ENCODE assay signal across 8 cellular contexts in genomic region chr4:99949999-99950912, GRCh38. TPM values are rescaled to one million over a fixed set of nuclear protein-coding genes. Genes with fewer than 3 reads are reported as not detected.
DNase-seq lines count a peak whose midpoint lies in the region; ATAC-seq, FAIRE-seq and TF ChIP-seq lines count a peak whose summit lies in the region.

Gene H2AZ1 (minus strand): TSS chr4:99950275. CDS start chr4:99950170, 105 bp downstream.

- H3K4me3 Mint-ChIP-seq in CD4-positive, CD25-positive, alpha-beta regulatory T cell, result no peak within 1 kb of the TSS

- H3K79me2 ChIP-seq in HepG2 (ENCODE audit: insufficient read depth, low read length), result peaks cover 26% of the 10 kb centered on the region

- WGBS in HepG2 (ENCODE audit: low lambda C conversion rate), result 1% methylated on average over 45 of the region's 76 CpGs

- peak within 1 kb of the TSS; percentile 97 for H3K4me3 ChIP-seq in CD4-positive, CD25-positive, alpha-beta regulatory T cell (ENCODE audit: low read depth, low read length)
- peak within 1 kb of the TSS; percentile 64 to 97 (median 89) for H3K4me3 ChIP-seq in dorsolateral prefrontal cortex
- peak within 1 kb of the TSS; percentile 88 to 96 (median 92) for H3K4me3 ChIP-seq in HepG2 (replicated peaks in 1 of 3; ENCODE audit: insufficient read depth in 1 of 3, low read depth in 2 of 3, low read length in 3 of 3)

- peak; percentile 86 for FAIRE-seq in HepG2 (lab: Jason Lieb, UNC)

- H3K4me1 Mint-ChIP-seq in CD4-positive, CD25-positive, alpha-beta regulatory T cell, result peaks cover 6 to 24% (median 18%) of the 10 kb centered on the region in 4 donors

- H3K4me2 ChIP-seq in HepG2 (ENCODE audit: low read depth, low read length), result peak within 1 kb of the TSS; percentile 87

- H3K36me3 ChIP-seq in CD4-positive, CD25-positive, alpha-beta regulatory T cell (ENCODE audit: control insufficient read depth, insufficient read depth, low read length), result no peaks in the 10 kb centered on the region
- no peaks in the 10 kb centered on the region for H3K36me3 ChIP-seq in HepG2 (replicated peaks in 1 of 2; ENCODE audit: control insufficient read depth in 1 of 2, insufficient read depth in 2 of 2, low read length in 2 of 2)

- CTCF ChIA-PET in HepG2 (lab: Yijun Ruan, JAX; ENCODE audit: low intra/inter-chr PET ratio, low total read pairs), result interaction anchor here (1.0 kb wide), 1 partner anchor 389 kb away, joined by 3 read pairs; no protein-coding TSS in a partner anchor

- peak within 1 kb of the TSS; percentile 93 for H3K27ac ChIP-seq in CD4-positive, CD25-positive, alpha-beta regulatory T cell (ENCODE audit: insufficient read depth, low read length, poor library complexity, severe bottlenecking)
- H3K27ac ChIP-seq in dorsolateral prefrontal cortex, result peak within 1 kb of the TSS; percentile 74 to 98 (median 94)
- H3K27ac ChIP-seq in HepG2 (ENCODE audit: extremely low read length, insufficient read depth, low read length), result peak within 1 kb of the TSS; percentile 98

- H3K36me3 Mint-ChIP-seq in CD4-positive, CD25-positive, alpha-beta regulatory T cell, result peaks cover 5% of the 10 kb centered on the region

- no peaks in the 10 kb centered on the region for H3K9me3 ChIP-seq in CD4-positive, CD25-positive, alpha-beta regulatory T cell (ENCODE audit: control insufficient read depth in 2 of 2, low read length in 2 of 2)
- H3K9me3 ChIP-seq in HepG2 (ENCODE audit: low read length), result no peaks in the 10 kb centered on the region

- TF ChIP-seq EP300 in HepG2 (IDR thresholded peaks at IDR 0.05; ENCODE audit: low read depth in 2 of 2, low read length in 2 of 2) (peak in 1 of 2 experiments; percentile 72; a peak in 2 of 4 replicates), HepG2 (CRISPR knock-in tag; IDR thresholded peaks at IDR 0.05; ENCODE audit: borderline replicate concordance) (no peak)

- TF ChIP-seq CTCF in dorsolateral prefrontal cortex (IDR thresholded peaks at IDR 0.05 in 54 of 56, conservative IDR thresholded peaks at IDR 0.05 in 2 of 56; ENCODE audit: low read depth in 1 of 56, partially characterized antibody in 56 of 56) (peak in 22 of 56 donors; percentile 6 to 44 (median 16)), HepG2 (CRISPR knock-in tag; IDR thresholded peaks at IDR 0.05) (0 out of 2 replicates have a peak, but pooled peaks have one; percentile 5)

- POLR2A ChIA-PET in HepG2 (lab: Yijun Ruan, JAX), result interaction anchor here (0.8 to 2.1 kb wide), 6 partner anchors 9 to 1689 kb away, joined by 3 to 15 read pairs (median 5); partner anchors contain the start of genes LAMTOR3, RAP1GDS1 and TRMT10A

- TF ChIP-seq RAD21 in HepG2 (CRISPR knock-in tag; IDR thresholded peaks at IDR 0.05), result peak; percentile 36; the same call in 1 of the 2 replicates

- in situ Hi-C loops in HepG2 (cut with HindIII; ENCODE audit: extremely low pct_ligation_motif_present, low pct_unique_long_range_greater_than_20kb), result loop anchor here (5.0 kb wide), 3 partner anchors 58 to 388 kb away; partner anchors contain the start of genes LAMTOR3 and TRMT10A

- 0 out of 2 replicates have a peak, but pooled peaks cover 7% of the 10 kb centered on the region for H4K20me1 ChIP-seq in HepG2 (ENCODE audit: insufficient read depth, low read length)

- peak; percentile 99 to 100 for TF ChIP-seq POLR2A in HepG2 (IDR thresholded peaks at IDR 0.05; ENCODE audit: insufficient read depth in 1 of 2, low read depth in 2 of 2, low read length in 2 of 2)

- peaks cover 35% of the 10 kb centered on the region for H3K4me1 ChIP-seq in CD4-positive, CD25-positive, alpha-beta regulatory T cell (ENCODE audit: control insufficient read depth, insufficient read depth, low read length, poor library complexity, severe bottlenecking)
- H3K4me1 ChIP-seq in HepG2 (ENCODE audit: insufficient read depth, low read length), result peaks cover 28% of the 10 kb centered on the region

- no peaks in the 10 kb centered on the region for H3K9me3 Mint-ChIP-seq in CD4-positive, CD25-positive, alpha-beta regulatory T cell

- peak within 1 kb of the TSS; percentile 91 for H2AFZ ChIP-seq in HepG2 (ENCODE audit: low read length)

- H3K9ac ChIP-seq in HepG2 (ENCODE audit: insufficient read depth, low read depth, low read length), result peak within 1 kb of the TSS; percentile 95

- intact Hi-C loops in dorsolateral prefrontal cortex (cut with DNase I), result loop anchor here (2.0 to 10.0 kb wide), 3 partner anchors 55 to 1395 kb away; partner anchors contain the start of genes LAMTOR3 (in 1 of the 2) and PPP3CA (in 1 of the 2)
- intact Hi-C loops in HepG2 (cut with micrococcal nuclease; ENCODE audit: unreplicated experiment), result loop anchor here (1.0 kb wide), 2 partner anchors 56 to 389 kb away; partner anchors contain the start of gene LAMTOR3

- BruUV-seq in HepG2 (replicated peaks; lab: Mats Ljungman, UMichigan), result TSS peak; percentile 75

- no peak within 1 kb of the TSS for H3K27ac Mint-ChIP-seq in CD4-positive, CD25-positive, alpha-beta regulatory T cell

- peak; percentile 74 to 78 for ATAC-seq in CD4-positive, CD25-positive, alpha-beta regulatory T cell (ENCODE audit: low read depth in 2 of 2)
- ATAC-seq in GM19438 (IDR thresholded peaks at IDR 0.05; ENCODE audit: low read depth, unreplicated experiment) (peak; percentile 54), HG03571 (IDR thresholded peaks at IDR 0.05; ENCODE audit: unreplicated experiment) (peak; percentile 58), HepG2 (peak; percentile 76)

- DNase-seq in CD4-positive, CD25-positive, alpha-beta regulatory T cell, result peak; percentile 94 to 99 (median 98)
- DNase-seq in NCI-H774 (lab: John Stamatoyannopoulos, UW), result peak; percentile 87
- peak; percentile 99 for DNase-seq in activated CD4-positive, alpha-beta T cell treated with anti-CD3 and anti-CD28 coated beads, Interleukin-2, amount 50 U/mL, for 4 hours
- DNase-seq in dorsolateral prefrontal cortex, result peak; percentile 96 to 99 (median 99)
- peak; percentile 97 for DNase-seq in HepG2 (ENCODE audit: low spot score)
- DNase-seq in stimulated activated CD4-positive, alpha-beta T cell treated with anti-CD3 and anti-CD28 coated beads, Interleukin-4, amount 100 ng/mL, for 1 hour, result peak; percentile 97

- peaks cover 5% of the 10 kb centered on the region for H3K27me3 Mint-ChIP-seq in CD4-positive, CD25-positive, alpha-beta regulatory T cell

- H3K27me3 ChIP-seq in CD4-positive, CD25-positive, alpha-beta regulatory T cell (ENCODE audit: control insufficient read depth, insufficient read depth, low read length), result no peaks in the 10 kb centered on the region
- H3K27me3 ChIP-seq in dorsolateral prefrontal cortex (no peaks in the 10 kb centered on the region), HepG2 (ENCODE audit: control insufficient read depth in 1 of 2, insufficient read depth in 2 of 2, low read length in 2 of 2) (no peaks in the 10 kb centered on the region; a peak in 1 of 5 replicates)

TF ChIP-seq in HepG2, 621 proteins besides CTCF, POLR2A, EP300 and RAD21 (continues in another document):
- TF ChIP-seq TFE3 (CRISPR knock-in tag; IDR thresholded peaks at IDR 0.05), result peak; percentile 71; the same call in 1 of the 2 replicates
- TF ChIP-seq GTF3A (CRISPR knock-in tag; conservative IDR thresholded peaks at IDR 0.05), result no peak

RNA-seq across cellular contexts. Expression of gene H2AZ1, which starts in this region (rescaled TPM):
- total RNA-seq in CD4-positive, CD25-positive, alpha-beta regulatory T cell, result 143 TPM
- 100 to 1,000 TPM; 468 to 637 (median 518) TPM for polyA plus RNA-seq in CD4-positive, CD25-positive, alpha-beta regulatory T cell
- total RNA-seq in dorsolateral prefrontal cortex (100 to 1,000 TPM in 101 of 120 experiments, 10 to 100 TPM in 19; 70.3 to 166 (median 124) TPM), HepG2 (2016; rRNA removed; fragmentation: Illumina TruSeq; extraction: Trizol) (574 and 800 TPM in 2 replicates)
- total RNA-seq in HepG2 (2016; cell fraction: cytosol; rRNA removed; fragmentation: Illumina TruSeq; extraction: Trizol; ENCODE audit: low read depth), result 127 and 146 TPM in 2 replicates
- total RNA-seq in HepG2 (2016; cell fraction: insoluble cytoplasmic fraction; rRNA removed; fragmentation: Illumina TruSeq; extraction: Trizol), result 574 and 896 TPM in 2 replicates
- total RNA-seq in HepG2 (2016; cell fraction: membrane; rRNA removed; fragmentation: Illumina TruSeq; extraction: Trizol), result 202 and 214 TPM in 2 replicates
- total RNA-seq in HepG2 (2016; cell fraction: nucleus; rRNA removed; fragmentation: Illumina TruSeq; extraction: Trizol), result 272 and 291 TPM in 2 replicates
- polyA plus RNA-seq in HepG2 (2011; rRNA removed), result 204 and 301 TPM in 2 replicates
- polyA plus RNA-seq in HepG2 (2011; cell fraction: cytosol; rRNA removed), result 297 and 341 TPM in 2 replicates
- 85.7 and 89.0 TPM in 2 replicates for polyA plus RNA-seq in HepG2 (2011; cell fraction: nucleus; rRNA removed)
- polyA plus RNA-seq in HepG2 (2012), result 267 and 305 TPM in 2 replicates
- 127 and 165 TPM in 2 replicates for polyA plus RNA-seq in HepG2 (2016; cell fraction: cytosol; fragmentation: Illumina TruSeq; extraction: Trizol; ENCODE audit: low read depth)
- 795 and 936 TPM in 2 replicates for polyA plus RNA-seq in HepG2 (2016; cell fraction: insoluble cytoplasmic fraction; fragmentation: Illumina TruSeq; extraction: Trizol; ENCODE audit: low read depth)
- polyA plus RNA-seq in HepG2 (2016; cell fraction: membrane; fragmentation: Illumina TruSeq; extraction: Trizol; ENCODE audit: low read depth), result 186 and 215 TPM in 2 replicates
- 460 and 464 TPM in 2 replicates for polyA plus RNA-seq in HepG2 (2016; cell fraction: nucleus; fragmentation: Illumina TruSeq; extraction: Trizol; ENCODE audit: insufficient read depth, low read depth)
- polyA minus RNA-seq in HepG2 (2011; rRNA and poly(A)+ RNA removed; ENCODE audit: low replicate concordance), result 92.8 and 295 TPM in 2 replicates
- polyA minus RNA-seq in HepG2 (2011; cell fraction: cytosol; rRNA and poly(A)+ RNA removed), result 67.7 and 72.0 TPM in 2 replicates
- 47.4 and 55.1 TPM in 2 replicates for polyA minus RNA-seq in HepG2 (2011; cell fraction: nucleus; rRNA and poly(A)+ RNA removed)

Comparison
In these comparisons a context has a peak if more than half of its experiments do, and no peak if none do; other contexts are left out.
1. Peak in every context shown above with its lines: DNase-seq, ATAC-seq, H3K4me3 ChIP-seq and H3K27ac ChIP-seq.